ENCODE assay signal across 27 cellular contexts in the genomic region with DNA sequence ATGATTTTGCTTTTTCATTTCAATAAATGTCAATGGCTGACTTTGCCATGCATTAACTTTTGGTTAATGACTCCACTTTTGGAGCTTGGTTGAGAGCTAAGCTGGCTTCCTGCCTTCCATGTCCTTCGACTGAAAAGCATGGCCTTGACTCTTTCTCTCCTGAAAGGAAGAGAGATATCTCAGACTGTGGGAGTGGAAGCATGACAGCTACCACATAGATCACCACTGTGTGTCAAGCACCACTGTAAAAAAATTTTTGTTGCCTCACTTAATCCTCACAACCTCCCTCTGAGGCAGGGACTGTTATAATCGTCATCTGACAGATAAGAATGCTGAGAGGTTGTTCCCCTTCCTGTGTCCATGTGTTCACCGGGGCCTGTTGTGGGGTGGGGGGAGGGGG.
"Had no signal": no experiment of that assay in that cellular context is flagged by ENCODE, and none has a peak within 500 bp of the region (broad histone marks: within the 10 kb centered on the region; RNA-seq: fewer than 3 reads in every experiment).

No MANE protein-coding gene starts in this region.

- H3K9me3 ChIP-seq: esophagus squamous epithelium, heart right ventricle, lower lobe of right lung, right lobe of liver, suprapubic skin, thyroid gland, vagina had no signal

- ATAC-seq: heart right ventricle; left colon; left ventricle myocardium superior; lower lobe of right lung; natural killer cell; right lobe of liver; stimulated activated naive CD8-positive, alpha-beta T cell treated with anti-CD3 and anti-CD28 coated beads, Interleukin-15, amount 100 ng/mL, for 72 hours had no signal

- H3K4me1 ChIP-seq: esophagus squamous epithelium, heart right ventricle, lower lobe of right lung, parathyroid adenoma, right lobe of liver, suprapubic skin, thyroid gland, vagina had no signal

- H3K4me3 ChIP-seq: coronary artery, esophagus squamous epithelium, heart right ventricle, lower lobe of right lung, right lobe of liver, suprapubic skin, thyroid gland, vagina had no signal

- H3K36me3 ChIP-seq: esophagus squamous epithelium, heart right ventricle, lower lobe of right lung, right lobe of liver, suprapubic skin, thyroid gland, vagina had no signal

- DNase-seq: dermis blood vessel endothelial cell; effector memory CD4-positive, alpha-beta T cell; erythroblast; esophagus squamous epithelium; foreskin melanocyte; glutamatergic neuron; hypothalamus; immature natural killer cell; islet precursor cell; kidney glomerular epithelial cell; left colon; left ventricle myocardium superior; lower lobe of right lung; natural killer cell; right lobe of liver; small intestine; stimulated activated CD4-positive, alpha-beta T cell treated with anti-CD3 and anti-CD28 coated beads, Interleukin-15, amount 100 ng/mL, for 24 hours; stimulated activated CD4-positive, alpha-beta T cell treated with anti-CD3 and anti-CD28 coated beads, Interleukin-2, amount 100 ng/mL, for 48 hours; stimulated activated naive CD4-positive, alpha-beta T cell; stimulated activated naive CD8-positive, alpha-beta T cell treated with anti-CD3 and anti-CD28 coated beads, Interleukin-15, amount 100 ng/mL, for 72 hours; thyroid gland; trophoblast cell had no signal

- H3K27me3 ChIP-seq: right lobe of liver, suprapubic skin, thyroid gland, vagina had no signal

- H3K27ac ChIP-seq: coronary artery, esophagus squamous epithelium, heart right ventricle, lower lobe of right lung, parathyroid adenoma, right lobe of liver, suprapubic skin, thyroid gland, vagina had no signal
